ENCODE assay signal across 25 cellular contexts in the genomic region with DNA sequence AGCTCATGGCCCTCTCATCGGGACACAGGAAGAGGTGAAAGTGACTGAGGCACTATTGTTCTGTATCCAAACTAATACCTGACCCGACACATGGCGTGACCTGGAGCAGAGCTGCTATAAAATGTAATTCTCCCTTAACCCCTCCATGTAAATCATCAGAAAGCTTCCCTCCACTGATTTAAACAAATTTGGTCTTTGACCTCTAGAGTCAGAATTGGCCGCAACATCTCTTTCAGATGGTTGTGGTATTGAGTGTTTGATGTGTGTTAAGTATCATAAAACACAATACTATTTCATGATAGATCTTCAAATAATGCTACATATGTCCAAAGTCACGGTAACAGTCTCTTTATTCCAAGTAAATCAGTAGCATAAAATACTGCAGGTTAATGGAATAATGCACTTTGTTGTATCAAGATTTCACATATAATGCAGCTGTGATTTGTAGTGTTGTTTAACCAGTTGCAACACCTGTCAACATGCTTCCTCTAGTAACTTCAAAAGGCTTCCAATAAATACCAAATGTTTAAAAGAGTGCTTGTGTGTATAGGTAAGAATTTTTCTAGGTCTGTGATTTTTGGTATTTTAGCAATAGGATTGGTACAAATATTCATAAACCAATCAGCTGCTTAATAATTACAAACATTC.
"Had no signal": no experiment of that assay in that cellular context is flagged by ENCODE, and none has a peak within 500 bp of the region (broad histone marks: within the 10 kb centered on the region; RNA-seq: fewer than 3 reads in every experiment).

No MANE protein-coding gene starts in this region.

- FAIRE-seq: keratinocyte, urothelium cell line had no signal

- H3K4me1 ChIP-seq: heart right ventricle, left lung, right atrium auricular region, suprapubic skin, tibial artery, upper lobe of right lung had no signal

- H3K79me2 ChIP-seq: hepatocyte had no signal

- H3K4me2 ChIP-seq: hepatocyte had no signal

- H3K9me3 ChIP-seq: ovary, suprapubic skin, thoracic aorta, upper lobe of right lung had no signal

- H3K4me3 ChIP-seq: heart right ventricle, hepatocyte, left lung, lung, ovary, right atrium auricular region, skin epidermis, suprapubic skin, thoracic aorta, tibial artery, upper lobe of right lung had no signal

- H2AFZ ChIP-seq: hepatocyte had no signal

- H3K36me3 ChIP-seq: heart right ventricle, left lung, ovary, right atrium auricular region, suprapubic skin, thoracic aorta, tibial artery, upper lobe of right lung had no signal

- DNase-seq: heart right ventricle; kidney glomerular epithelial cell; left cardiac atrium; left lung; mesendoderm; naive B cell; natural killer cell; ovary; stimulated activated CD4-positive, alpha-beta T cell treated with anti-CD3 and anti-CD28 coated beads, Interleukin-12 subunit alpha, Interleukin-12 subunit beta, amount 100 ng/mL, for 4 hours; stimulated activated CD4-positive, alpha-beta T cell treated with anti-CD3 and anti-CD28 coated beads, Interleukin-15, amount 100 ng/mL, for 24 hours; stimulated activated CD4-positive, alpha-beta T cell treated with anti-CD3 and anti-CD28 coated beads, Interleukin-2, amount 100 ng/mL, for 24 hours; stimulated activated CD4-positive, alpha-beta T cell treated with anti-CD3 and anti-CD28 coated beads, Interleukin-4, amount 100 ng/mL, for 1 hour; stimulated activated naive B cell treated with anti-CD40 and anti-IgM and Interleukin-4, amounts not matched to agents 10 μg/mL and 1 μg/mL and 100 μg/mL, for 72 hours; tibial artery; trophoblast cell; upper lobe of right lung had no signal

- H3K27me3 ChIP-seq: heart right ventricle, hepatocyte, left lung, ovary, right atrium auricular region, suprapubic skin, tibial artery, upper lobe of right lung had no signal

- H3K27ac ChIP-seq: heart right ventricle, hepatocyte, left lung, ovary, right atrium auricular region, skin epidermis, suprapubic skin, thoracic aorta, tibial artery, upper lobe of right lung had no signal

- ATAC-seq: heart right ventricle; left cardiac atrium; left lung; natural killer cell; sciatic nerve; stimulated activated naive B cell treated with anti-CD40 and anti-IgM and Interleukin-4, amounts not matched to agents 10 μg/mL and 1 μg/mL and 100 μg/mL, for 72 hours; upper lobe of right lung had no signal
